Comparison of ENCODE assay signal across 30 cellular contexts in genomic region chr1:30060738-30061137, GRCh38.
"Had no signal": no experiment of that assay in that cellular context is flagged by ENCODE, and none has a peak within 500 bp of the region (broad histone marks: within the 10 kb centered on the region; RNA-seq: fewer than 3 reads in every experiment).

No MANE protein-coding gene starts in this region.

- H3K4me1 ChIP-seq: adrenal gland had no signal

- H3K36me3 Mint-ChIP-seq: activated CD8-positive, alpha-beta memory T cell treated with anti-CD3 and anti-CD28 coated beads, Interleukin-2, amount 10 ng/mL, durations not matched to agents 7 days and 5 days; activated naive CD4-positive, alpha-beta T cell treated with anti-CD3 and anti-CD28 coated beads, Interleukin-2, amount 50 U/mL, for 24 hours; brain had no signal

- H3K4me3 Mint-ChIP-seq: activated CD4-positive, alpha-beta memory T cell treated with anti-CD3 and anti-CD28 coated beads, Interleukin-2, amount 10 ng/mL, durations not matched to agents 7 days and 5 days; activated CD8-positive, alpha-beta memory T cell treated with anti-CD3 and anti-CD28 coated beads, Interleukin-2, amount 10 ng/mL, durations not matched to agents 7 days and 5 days; activated naive CD4-positive, alpha-beta T cell treated with anti-CD3 and anti-CD28 coated beads, Interleukin-2, amount 50 U/mL, for 24 hours; activated T-cell treated with anti-CD3 and anti-CD28 coated beads, Interleukin-2, amount 50 U/mL, for 72 hours; activated T-helper 17 cell treated with anti-CD3 and anti-CD28 coated beads, Interleukin-2, amount 50 U/mL, for 72 hours; brain had no signal

- H3K4me3 ChIP-seq: adrenal gland, SJCRH30, SK-N-MC had no signal

- DNase-seq: activated CD4-positive, alpha-beta memory T cell treated with anti-CD3 and anti-CD28 coated beads, Interleukin-2, amount 10 ng/mL, durations not matched to agents 7 days and 5 days; activated CD4-positive, alpha-beta T cell treated with anti-CD3 and anti-CD28 coated beads for 1 hour; activated CD4-positive, alpha-beta T cell treated with anti-CD3 and anti-CD28 coated beads for 48 hours; activated CD4-positive, CD25-positive, alpha-beta regulatory T cell; activated CD8-positive, alpha-beta memory T cell treated with anti-CD3 and anti-CD28 coated beads for 24 hours; activated CD8-positive, alpha-beta memory T cell treated with anti-CD3 and anti-CD28 coated beads, Interleukin-2, amount 10 ng/mL, durations not matched to agents 7 days and 5 days; activated effector memory CD4-positive, alpha-beta T cell treated with anti-CD3 and anti-CD28 coated beads, Interleukin-2, amount 50 U/mL, for 16 hours; activated naive CD4-positive, alpha-beta T cell; activated T-cell treated with anti-CD3 and anti-CD28 coated beads, Interleukin-2, amount 50 U/mL, for 1 hour; activated T-cell treated with anti-CD3 and anti-CD28 coated beads, Interleukin-2, amount 50 U/mL, for 72 hours; adrenal gland; caudate nucleus; MM.1S; MV-4-11; NCI-H1092; NCI-H1694 treated with DMSO at 0.1 percent for 48 hours; NCI-H2029; NCI-H345; NCI-H526; NCI-H774; SHP77; SJCRH30; T1000; WERI-Rb-1 had no signal

- H3K27ac Mint-ChIP-seq: activated CD4-positive, alpha-beta memory T cell treated with anti-CD3 and anti-CD28 coated beads, Interleukin-2, amount 10 ng/mL, durations not matched to agents 7 days and 5 days; activated CD8-positive, alpha-beta memory T cell treated with anti-CD3 and anti-CD28 coated beads, Interleukin-2, amount 10 ng/mL, durations not matched to agents 7 days and 5 days; activated naive CD4-positive, alpha-beta T cell treated with anti-CD3 and anti-CD28 coated beads, Interleukin-2, amount 50 U/mL, for 24 hours; activated T-cell treated with anti-CD3 and anti-CD28 coated beads, Interleukin-2, amount 50 U/mL, for 72 hours; activated T-helper 17 cell treated with anti-CD3 and anti-CD28 coated beads, Interleukin-2, amount 50 U/mL, for 72 hours had no signal

- H3K9me3 ChIP-seq: adrenal gland, SJCRH30 had no signal

- H3K27me3 ChIP-seq: adrenal gland had no signal

- ATAC-seq: activated CD8-positive, alpha-beta memory T cell treated with anti-CD3 and anti-CD28 coated beads, Interleukin-2, amount 10 ng/mL, durations not matched to agents 7 days and 5 days; activated T-cell treated with anti-CD3 and anti-CD28 coated beads, Interleukin-2, amount 50 U/mL, for 72 hours; activated T-helper 17 cell treated with anti-CD3 and anti-CD28 coated beads, Interleukin-2, amount 50 U/mL, for 72 hours; Panc1 had no signal

- H3K4me1 Mint-ChIP-seq: activated CD8-positive, alpha-beta memory T cell treated with anti-CD3 and anti-CD28 coated beads, Interleukin-2, amount 10 ng/mL, durations not matched to agents 7 days and 5 days; activated naive CD4-positive, alpha-beta T cell treated with anti-CD3 and anti-CD28 coated beads, Interleukin-2, amount 50 U/mL, for 24 hours; activated T-helper 17 cell treated with anti-CD3 and anti-CD28 coated beads, Interleukin-2, amount 50 U/mL, for 72 hours had no signal

- H3K36me3 ChIP-seq: adrenal gland, SJCRH30, WERI-Rb-1 had no signal

- H3K27ac ChIP-seq: adrenal gland, KMS-11, SJCRH30, SK-N-MC, WERI-Rb-1 had no signal

- H3K9me3 Mint-ChIP-seq: activated CD4-positive, alpha-beta memory T cell treated with anti-CD3 and anti-CD28 coated beads, Interleukin-2, amount 10 ng/mL, durations not matched to agents 7 days and 5 days; activated naive CD4-positive, alpha-beta T cell treated with anti-CD3 and anti-CD28 coated beads, Interleukin-2, amount 50 U/mL, for 24 hours; activated T-cell treated with anti-CD3 and anti-CD28 coated beads, Interleukin-2, amount 50 U/mL, for 72 hours; activated T-helper 17 cell treated with anti-CD3 and anti-CD28 coated beads, Interleukin-2, amount 50 U/mL, for 72 hours; brain had no signal
